ENCODE assay signal across 9 cellular contexts in the genomic region with DNA sequence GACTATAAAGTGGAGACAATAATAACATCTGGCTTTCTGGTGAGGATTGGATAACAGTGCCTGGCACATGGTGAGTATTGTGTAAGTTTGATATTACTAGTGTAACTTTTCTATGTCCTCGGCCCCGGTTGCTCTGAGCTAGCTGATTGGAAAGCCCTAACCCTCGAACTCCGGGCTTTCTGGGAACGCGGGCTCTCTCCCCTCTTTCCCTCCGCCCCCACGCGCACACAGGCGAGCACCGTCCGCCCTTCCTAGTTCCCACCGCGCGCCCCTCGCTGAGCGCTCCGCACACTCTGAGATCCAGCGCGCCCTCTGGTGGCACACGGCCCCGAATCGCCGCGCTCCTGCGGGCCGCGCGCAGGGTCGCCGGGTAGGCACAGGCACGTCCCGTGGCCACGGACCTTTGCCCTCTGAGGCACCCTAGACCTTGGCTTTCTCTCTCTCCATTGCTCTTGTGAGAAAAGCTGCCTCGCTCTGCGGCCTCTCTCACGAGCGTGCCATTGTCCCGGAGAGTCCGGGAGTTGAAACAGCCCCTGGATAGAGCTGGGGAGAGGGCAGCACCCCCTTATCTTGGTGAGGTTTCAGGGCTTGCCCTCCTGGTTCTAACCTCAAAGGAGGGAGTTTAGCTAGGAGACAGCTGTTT. TPM values are rescaled to one million over a fixed set of nuclear protein-coding genes. Genes with fewer than 3 reads are reported as not detected.
DNase-seq lines count a peak whose midpoint lies in the region; ATAC-seq and TF ChIP-seq lines count a peak whose summit lies in the region.
"Had no signal": no experiment of that assay in that cellular context is flagged by ENCODE, and none has a peak within 500 bp of the region (broad histone marks: within the 10 kb centered on the region; RNA-seq: fewer than 3 reads in every experiment).

No MANE protein-coding gene starts in this region.

- H3K4me2 ChIP-seq in OCI-LY7 (ENCODE audit: low read length), result no peak overlapping the region

- POLR2A ChIA-PET in OCI-LY7 (lab: Charles Lee), result interaction anchor here (0.6 kb wide), 1 partner anchor 9 kb away, joined by 3 read pairs; no protein-coding TSS in a partner anchor

- TF ChIP-seq EP300 in gastroesophageal sphincter (IDR thresholded peaks at IDR 0.05), result no peak

- no peak overlapping the region for H3K27ac ChIP-seq in OCI-LY7 (ENCODE audit: low read depth, low read length, poor library complexity, severe bottlenecking)
- H3K27ac ChIP-seq in gastroesophageal sphincter, result no peak overlapping the region
- H3K27ac ChIP-seq: SJSA1 had no signal

- H2AFZ ChIP-seq in OCI-LY7 (ENCODE audit: low read length), result no peak overlapping the region

- H3K9me3 Mint-ChIP-seq in activated T-helper 17 cell treated with anti-CD3 and anti-CD28 coated beads, Interleukin-2, amount 50 U/mL, for 72 hours, result no peaks in the 10 kb centered on the region

- no peaks in the 10 kb centered on the region for H3K4me1 Mint-ChIP-seq in activated T-helper 17 cell treated with anti-CD3 and anti-CD28 coated beads, Interleukin-2, amount 50 U/mL, for 72 hours

- no peak overlapping the region for H3K27ac Mint-ChIP-seq in activated T-helper 17 cell treated with anti-CD3 and anti-CD28 coated beads, Interleukin-2, amount 50 U/mL, for 72 hours

- H3K4me1 ChIP-seq in OCI-LY7 (ENCODE audit: insufficient read depth, low read length, poor library complexity, severe bottlenecking) (no peaks in the 10 kb centered on the region), gastroesophageal sphincter (peaks cover 0 to 8% (median 0%) of the 10 kb centered on the region in 3 donors)

- peaks cover 29% of the 10 kb centered on the region for H3K27me3 ChIP-seq in gastroesophageal sphincter
- H3K27me3 ChIP-seq: SJSA1 had no signal

- H3K27me3 Mint-ChIP-seq in activated T-helper 17 cell treated with anti-CD3 and anti-CD28 coated beads, Interleukin-2, amount 50 U/mL, for 72 hours, result peaks cover 35% of the 10 kb centered on the region

- no peak overlapping the region for H3K4me3 Mint-ChIP-seq in activated T-helper 17 cell treated with anti-CD3 and anti-CD28 coated beads, Interleukin-2, amount 50 U/mL, for 72 hours

- H3K9me3 ChIP-seq in OCI-LY7 (ENCODE audit: low read length) (no peaks in the 10 kb centered on the region), gastroesophageal sphincter (no peaks in the 10 kb centered on the region)
- H3K9me3 ChIP-seq: SJSA1 had no signal

- no peaks in the 10 kb centered on the region for H3K36me3 ChIP-seq in OCI-LY7 (ENCODE audit: insufficient read depth, low read length)
- H3K36me3 ChIP-seq in gastroesophageal sphincter, result no peaks in the 10 kb centered on the region
- H3K36me3 ChIP-seq: SJSA1 had no signal

- no peaks in the 10 kb centered on the region for H3K79me2 ChIP-seq in OCI-LY7 (ENCODE audit: insufficient read depth, low read depth, low read length)

- no peak overlapping the region for H3K4me3 ChIP-seq in OCI-LY7 (ENCODE audit: low read depth, low read length, poor library complexity, severe bottlenecking)
- peak overlapping the region in 1 of 2 donors; percentile 35 for H3K4me3 ChIP-seq in gastroesophageal sphincter
- H3K4me3 ChIP-seq: SJSA1 had no signal

- no TSS peak for BruUV-seq in OCI-LY7 (replicated peaks; lab: Mats Ljungman, UMichigan)

- peak; percentile 77 for DNase-seq in COLO668 (lab: John Stamatoyannopoulos, UW; ENCODE audit: unreplicated experiment)
- peak; percentile 7 for DNase-seq in OCI-LY7 (ENCODE audit: low spot score)
- peak in 8 of 10 donors; percentile 27 to 90 (median 62) for DNase-seq in posterior cingulate gyrus

- CTCF ChIA-PET in OCI-LY7 (lab: Charles Lee; ENCODE audit: unreplicated experiment), result no interaction called here

- peak; percentile 57 for ATAC-seq in HG02678 (IDR thresholded peaks at IDR 0.05; ENCODE audit: unreplicated experiment)
- peak; percentile 64 for ATAC-seq in activated T-helper 17 cell treated with anti-CD3 and anti-CD28 coated beads, Interleukin-2, amount 50 U/mL, for 72 hours (replicated peaks)
- peak; percentile 73 for ATAC-seq in gastroesophageal sphincter
- ATAC-seq in GM19035 (IDR thresholded peaks at IDR 0.05; ENCODE audit: unreplicated experiment), result no peak
- no peak for ATAC-seq in GM21390 (IDR thresholded peaks at IDR 0.05; ENCODE audit: unreplicated experiment)

- H3K36me3 Mint-ChIP-seq in activated T-helper 17 cell treated with anti-CD3 and anti-CD28 coated beads, Interleukin-2, amount 50 U/mL, for 72 hours (ENCODE audit: low read depth), result no peaks in the 10 kb centered on the region

- no peaks in the 10 kb centered on the region for H3K9me2 ChIP-seq in OCI-LY7 (ENCODE audit: insufficient read depth, low read length)

- intact Hi-C loops in OCI-LY7 (cut with micrococcal nuclease; ENCODE audit: unreplicated experiment), result loop anchor here (2.0 kb wide), 1 partner anchor 302 kb away; no protein-coding TSS in a partner anchor
- intact Hi-C loops in posterior cingulate gyrus (cut with DNase I), result loop anchor here (1.0 kb wide), 1 partner anchor 301 kb away; no protein-coding TSS in a partner anchor

- peak; percentile 73 for TF ChIP-seq CTCF in OCI-LY7 (conservative IDR thresholded peaks at IDR 0.05; ENCODE audit: low read length)
- TF ChIP-seq CTCF in gastroesophageal sphincter (IDR thresholded peaks at IDR 0.05), result peak; percentile 69 to 93 (median 73)

- 5 to 60% methylated on average over 2 to 17 of the region's 40 CpGs for WGBS in gastroesophageal sphincter (ENCODE audit: low coverage in 1 of 2), 2 donors

- TF ChIP-seq POLR2A in gastroesophageal sphincter (IDR thresholded peaks at IDR 0.05), result no peak

- no peaks in the 10 kb centered on the region for H4K20me1 ChIP-seq in OCI-LY7 (ENCODE audit: insufficient read depth, low read length)

RNA-seq across cellular contexts. Expression of gene ESRRB, which starts 23.2 kb away (rescaled TPM):
- total RNA-seq in OCI-LY7 (2014; rRNA removed; shearing (Covaris generic)), result 0.47 TPM in 1 of 2 replicates, not detected in the other
- total RNA-seq in OCI-LY7 (2022) (not detected in 2 replicates), gastroesophageal sphincter (under 1 TPM in 2 of 4 donors, not detected in 2; 0.81 to 0.93 TPM)
- total RNA-seq in activated T-helper 17 cell treated with anti-CD3 and anti-CD28 coated beads, Interleukin-2, amount 50 U/mL, for 72 hours, result under 1 TPM; 0.30 to 0.34 TPM

Comparison
In these comparisons a context has a peak if more than half of its experiments do, and no peak if none do; other contexts are left out.
1. DNase-seq: peak in every context shown above with its lines; median percentile 77 in COLO668; 62 in posterior cingulate gyrus; 7 in OCI-LY7.
2. ATAC-seq: peak in HG02678 (single experiment), activated T-helper 17 cell treated with anti-CD3 and anti-CD28 coated beads, Interleukin-2, amount 50 U/mL, for 72 hours (single experiment) and gastroesophageal sphincter (single experiment); none in GM19035 (single experiment) and GM21390 (single experiment).